In genomic region chr3:141498592-141499223, GRCh38 we compare ENCODE assay signal across 8 cellular contexts. TPM values are rescaled to one million over a fixed set of nuclear protein-coding genes. Genes with fewer than 3 reads are reported as not detected.
DNase-seq lines count a peak whose midpoint lies in the region; ATAC-seq and TF ChIP-seq lines count a peak whose summit lies in the region.

No MANE protein-coding gene starts in this region.

- no peak overlapping the region for H3K4me3 ChIP-seq in right cardiac atrium (ENCODE audit: low read length)

- DNase-seq in COLO668 (lab: John Stamatoyannopoulos, UW; ENCODE audit: unreplicated experiment): peak; percentile 2
- DNase-seq in Kasumi-1 (lab: John Stamatoyannopoulos, UW): peak; percentile 81 to 89
- peak; percentile 87 for DNase-seq in activated CD8-positive, alpha-beta memory T cell treated with anti-CD3 and anti-CD28 coated beads for 24 hours
- peak in 1 of 3 donors; percentile 56 for DNase-seq in right cardiac atrium
- peak; percentile 70 to 78 for DNase-seq in stimulated activated CD8-positive, alpha-beta memory T cell treated with anti-CD3 and anti-CD28 coated beads, Interleukin-7, amount 100 ng/mL, for 48 hours (ENCODE audit: extremely low read depth in 1 of 2, low read depth in 1 of 2)
- no peak for DNase-seq in dermis blood vessel endothelial cell
- DNase-seq in WTC11 (ENCODE audit: low spot score): no peak

- no peak for TF ChIP-seq CTCF in WTC11 (IDR thresholded peaks at IDR 0.05)

- POLR2A ChIA-PET in WTC11 (lab: Charles Lee): interaction anchor here (1.8 kb wide), 1 partner anchor 12 kb away, joined by 5 read pairs; the partner anchor contains the start of gene RASA2

- intact Hi-C loops in right cardiac atrium (cut with DNase I): no loop called here

- no peaks in the 10 kb centered on the region for H3K27me3 ChIP-seq in right cardiac atrium (ENCODE audit: control insufficient read depth, insufficient read depth)

- CTCF ChIA-PET in WTC11 (lab: Charles Lee): no interaction called here

- 76% methylated on average over 6 of the region's 6 CpGs for WGBS in right cardiac atrium

- no peak overlapping the region for H3K27ac Mint-ChIP-seq in WTC11

- H3K9me3 ChIP-seq in right cardiac atrium (ENCODE audit: control insufficient read depth, low read length): no peaks in the 10 kb centered on the region

- ATAC-seq in GM21529 (IDR thresholded peaks at IDR 0.05; ENCODE audit: unreplicated experiment) (peak; percentile 94), right cardiac atrium (peak; percentile 72), WTC11 (no peak)

- no peaks in the 10 kb centered on the region; the same call in 1 of the 2 replicates for H3K36me3 Mint-ChIP-seq in WTC11

- no peaks in the 10 kb centered on the region for H3K27me3 Mint-ChIP-seq in WTC11 (ENCODE audit: low read depth)

- 0 out of 2 replicates have a peak, but pooled peaks cover 3% of the 10 kb centered on the region for H3K9me3 Mint-ChIP-seq in WTC11

- peaks cover 10% of the 10 kb centered on the region for H3K4me1 Mint-ChIP-seq in WTC11

- H3K4me1 ChIP-seq in right cardiac atrium (ENCODE audit: control insufficient read depth, insufficient read depth, low read length): peaks cover 7% of the 10 kb centered on the region

- H3K27ac ChIP-seq in right cardiac atrium (ENCODE audit: low read length): no peak overlapping the region

- no peak overlapping the region for H3K4me3 Mint-ChIP-seq in WTC11

TF ChIP-seq in WTC11, 78 proteins besides CTCF, POLR2A, EP300 and RAD21:
- TF ChIP-seq TEAD1 (CRISPR knock-in tag; IDR thresholded peaks at IDR 0.05): no peak
- no peak for TF ChIP-seq NFYB (CRISPR knock-in tag; conservative IDR thresholded peaks at IDR 0.05; ENCODE audit: low read depth)
- TF ChIP-seq NFE2L1 (CRISPR knock-in tag; IDR thresholded peaks at IDR 0.05): no peak
- no peak for TF ChIP-seq ZNF138 (CRISPR knock-in tag; conservative IDR thresholded peaks at IDR 0.05)
TF ChIP-seq in WTC11: peak in this region for 0.

RNA-seq across cellular contexts. Expression of gene RASA2, which starts 11.9 kb away (rescaled TPM):
- 1 to 10 TPM; 4.7 to 6.6 (median 6.0) TPM for total RNA-seq in right cardiac atrium
- polyA plus RNA-seq in right cardiac atrium: 2.1 TPM
- 12.7 and 15.3 TPM in 2 replicates for total RNA-seq in dermis blood vessel endothelial cell
- 13.9 to 16.8 TPM (median 16.4 TPM) in 3 replicates for total RNA-seq in WTC11 (2021)

Comparison
In these comparisons a context has a peak if more than half of its experiments do, and no peak if none do; other contexts are left out.
1. DNase-seq: peak in COLO668 (single experiment), Kasumi-1 (2 of 2), activated CD8-positive, alpha-beta memory T cell treated with anti-CD3 and anti-CD28 coated beads for 24 hours (single experiment) and stimulated activated CD8-positive, alpha-beta memory T cell treated with anti-CD3 and anti-CD28 coated beads, Interleukin-7, amount 100 ng/mL, for 48 hours (2 of 2); none in dermis blood vessel endothelial cell (single experiment) and WTC11 (single experiment).